In the genomic region with DNA sequence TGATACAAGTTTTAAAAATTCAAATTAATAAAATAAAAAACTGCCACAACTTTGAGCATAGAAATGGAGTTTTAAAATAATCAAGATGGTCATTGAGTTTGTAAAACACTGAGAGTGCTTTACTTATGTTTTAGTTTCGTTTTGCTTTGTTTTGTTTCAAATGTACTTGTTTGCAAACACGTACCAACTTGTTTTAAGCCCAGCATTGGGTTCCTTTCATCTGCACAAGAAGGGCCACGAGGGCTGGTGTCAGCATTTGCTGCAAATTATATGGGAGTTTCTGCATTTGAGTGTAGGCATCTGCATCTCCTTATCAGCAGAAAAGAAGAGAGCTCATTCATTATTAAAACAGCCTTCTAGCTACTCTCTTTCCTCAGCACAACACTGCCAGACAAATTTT, we compare ENCODE assay signal across 12 cellular contexts.
DNase-seq lines count a peak whose midpoint lies in the region; ATAC-seq and TF ChIP-seq lines count a peak whose summit lies in the region.
"Had no signal": no experiment of that assay in that cellular context is flagged by ENCODE, and none has a peak within 500 bp of the region (broad histone marks: within the 10 kb centered on the region; RNA-seq: fewer than 3 reads in every experiment).

No MANE protein-coding gene starts in this region.

- H3K27ac ChIP-seq in MM.1S (ENCODE audit: low read length) = no peak overlapping the region

- peak overlapping the region; percentile 20 for H2AFZ ChIP-seq in MM.1S (ENCODE audit: low read length)

- no peaks in the 10 kb centered on the region for H3K27me3 Mint-ChIP-seq in activated naive CD4-positive, alpha-beta T cell treated with anti-CD3 and anti-CD28 coated beads, Interleukin-2, amount 50 U/mL, for 24 hours
- peaks cover 7% of the 10 kb centered on the region for H3K27me3 Mint-ChIP-seq in activated naive CD4-positive, alpha-beta T cell treated with anti-CD3 and anti-CD28 coated beads, Interleukin-2, amount 10 ng/mL, durations not matched to agents 7 days and 5 days
- no peaks in the 10 kb centered on the region for H3K27me3 Mint-ChIP-seq in central memory CD8-positive, alpha-beta T cell
- peaks cover 11% of the 10 kb centered on the region for H3K27me3 Mint-ChIP-seq in type B pancreatic cell

- no peaks in the 10 kb centered on the region for H3K9me3 ChIP-seq in MM.1S (replicated peaks; ENCODE audit: insufficient read depth, low read length)
- H3K9me3 ChIP-seq in skeletal muscle satellite cell (replicated peaks; ENCODE audit: low read length) = no peaks in the 10 kb centered on the region

- H3K9ac ChIP-seq in MM.1S (ENCODE audit: low read length) (no peak overlapping the region; the same call in 1 of the 2 replicates), skeletal muscle satellite cell (ENCODE audit: low read depth, low read length) (peak overlapping the region; percentile 67)

- H3K4me1 ChIP-seq in MM.1S (ENCODE audit: low read length) (peaks cover 5% of the 10 kb centered on the region; the same call in 1 of the 2 replicates), skeletal muscle satellite cell (ENCODE audit: control insufficient read depth, insufficient read depth, low read length) (peaks cover 65% of the 10 kb centered on the region)

- H3K9me2 ChIP-seq in MM.1S (replicated peaks; ENCODE audit: insufficient read depth, low read length) = no peaks in the 10 kb centered on the region

- no peak for DNase-seq in activated naive CD4-positive, alpha-beta T cell treated with anti-CD3 and anti-CD28 coated beads, Interleukin-2, amount 10 ng/mL, durations not matched to agents 7 days and 5 days
- peak; percentile 66 for DNase-seq in MM.1S
- no peak for DNase-seq in central memory CD8-positive, alpha-beta T cell (ENCODE audit: low spot score in 2 of 2)
- DNase-seq in NCI-H524 treated with DMSO at 0.1 percent for 48 hours (lab: John Stamatoyannopoulos, UW) = no peak
- no peak for DNase-seq in erythroblast (lab: John Stamatoyannopoulos, UW)
- no peak for DNase-seq in type B pancreatic cell (ENCODE audit: extremely low spot score, unreplicated experiment)
- DNase-seq: activated T-cell treated with anti-CD3 and anti-CD28 coated beads, Interleukin-2, amount 50 U/mL, for 4 hours; NCI-H446; T-helper 1 cell had no signal

- no peak overlapping the region for H3K4me3 Mint-ChIP-seq in activated naive CD4-positive, alpha-beta T cell treated with anti-CD3 and anti-CD28 coated beads, Interleukin-2, amount 50 U/mL, for 24 hours
- no peak overlapping the region for H3K4me3 Mint-ChIP-seq in activated naive CD4-positive, alpha-beta T cell treated with anti-CD3 and anti-CD28 coated beads, Interleukin-2, amount 10 ng/mL, durations not matched to agents 7 days and 5 days
- H3K4me3 Mint-ChIP-seq in central memory CD8-positive, alpha-beta T cell = peak overlapping the region; percentile 16
- H3K4me3 Mint-ChIP-seq in type B pancreatic cell = no peak overlapping the region

- no peaks in the 10 kb centered on the region for H3F3A ChIP-seq in MM.1S (ENCODE audit: insufficient read depth, low read length)

- no peaks in the 10 kb centered on the region for H3K27me3 ChIP-seq in MM.1S (replicated peaks; ENCODE audit: insufficient read depth, low read length)
- no peaks in the 10 kb centered on the region for H3K27me3 ChIP-seq in skeletal muscle satellite cell (ENCODE audit: control insufficient read depth, insufficient read depth, low read length)

- CTCF ChIA-PET in activated naive CD4-positive, alpha-beta T cell treated with anti-CD3 and anti-CD28 coated beads, Interleukin-2, amount 10 ng/mL, durations not matched to agents 7 days and 5 days (lab: Charles Lee) = no interaction called here

- H3K36me3 Mint-ChIP-seq in activated naive CD4-positive, alpha-beta T cell treated with anti-CD3 and anti-CD28 coated beads, Interleukin-2, amount 50 U/mL, for 24 hours = no peaks in the 10 kb centered on the region
- H3K36me3 Mint-ChIP-seq in activated naive CD4-positive, alpha-beta T cell treated with anti-CD3 and anti-CD28 coated beads, Interleukin-2, amount 10 ng/mL, durations not matched to agents 7 days and 5 days = no peaks in the 10 kb centered on the region
- H3K36me3 Mint-ChIP-seq in central memory CD8-positive, alpha-beta T cell (ENCODE audit: insufficient read depth) = no peaks in the 10 kb centered on the region
- H3K36me3 Mint-ChIP-seq in type B pancreatic cell = no peaks in the 10 kb centered on the region
- H3K36me3 Mint-ChIP-seq: IgD-negative memory B cell had no signal

- H3K4me3 ChIP-seq in MM.1S (ENCODE audit: low read length) (peak overlapping the region; percentile 35), skeletal muscle satellite cell (ENCODE audit: low read length) (no peak overlapping the region)

- no peaks in the 10 kb centered on the region for H3K79me2 ChIP-seq in MM.1S (ENCODE audit: low read length)

- peaks cover 16% of the 10 kb centered on the region for H3K4me1 Mint-ChIP-seq in activated naive CD4-positive, alpha-beta T cell treated with anti-CD3 and anti-CD28 coated beads, Interleukin-2, amount 50 U/mL, for 24 hours
- peaks cover 14% of the 10 kb centered on the region for H3K4me1 Mint-ChIP-seq in activated naive CD4-positive, alpha-beta T cell treated with anti-CD3 and anti-CD28 coated beads, Interleukin-2, amount 10 ng/mL, durations not matched to agents 7 days and 5 days
- peaks cover 10% of the 10 kb centered on the region for H3K4me1 Mint-ChIP-seq in central memory CD8-positive, alpha-beta T cell
- H3K4me1 Mint-ChIP-seq in type B pancreatic cell (ENCODE audit: unreplicated experiment) = no peaks in the 10 kb centered on the region

- H3K36me3 ChIP-seq in MM.1S (replicated peaks; ENCODE audit: insufficient read depth, low read length) (no peaks in the 10 kb centered on the region), skeletal muscle satellite cell (ENCODE audit: insufficient read depth, low read length) (no peaks in the 10 kb centered on the region)

- H3K27ac Mint-ChIP-seq in activated naive CD4-positive, alpha-beta T cell treated with anti-CD3 and anti-CD28 coated beads, Interleukin-2, amount 50 U/mL, for 24 hours = peak overlapping the region; percentile 8
- no peak overlapping the region for H3K27ac Mint-ChIP-seq in activated naive CD4-positive, alpha-beta T cell treated with anti-CD3 and anti-CD28 coated beads, Interleukin-2, amount 10 ng/mL, durations not matched to agents 7 days and 5 days
- H3K27ac Mint-ChIP-seq in central memory CD8-positive, alpha-beta T cell (ENCODE audit: low read depth) = no peak overlapping the region
- H3K27ac Mint-ChIP-seq in type B pancreatic cell = no peak overlapping the region

- no peak for ATAC-seq in central memory CD8-positive, alpha-beta T cell (replicated peaks; ENCODE audit: extremely low read depth, poor library complexity, severe bottlenecking)
- ATAC-seq: activated T-cell treated with anti-CD3 and anti-CD28 coated beads, Interleukin-2, amount 50 U/mL, for 4 hours had no signal

- no peaks in the 10 kb centered on the region for H4K20me1 ChIP-seq in MM.1S (ENCODE audit: insufficient read depth, low read length)

- TF ChIP-seq CTCF in MM.1S (IDR thresholded peaks at IDR 0.05; ENCODE audit: low read length) = no peak
- TF ChIP-seq CTCF in type B pancreatic cell (conservative IDR thresholded peaks at IDR 0.05) = no peak

- peak overlapping the region; percentile 61 for H3K4me2 ChIP-seq in MM.1S (ENCODE audit: low read depth, low read length)
- H3K4me2 ChIP-seq in skeletal muscle satellite cell (ENCODE audit: low read length) = peak overlapping the region; percentile 39

- no peaks in the 10 kb centered on the region for H3K9me3 Mint-ChIP-seq in activated naive CD4-positive, alpha-beta T cell treated with anti-CD3 and anti-CD28 coated beads, Interleukin-2, amount 50 U/mL, for 24 hours
- H3K9me3 Mint-ChIP-seq in activated naive CD4-positive, alpha-beta T cell treated with anti-CD3 and anti-CD28 coated beads, Interleukin-2, amount 10 ng/mL, durations not matched to agents 7 days and 5 days = no peaks in the 10 kb centered on the region
- no peaks in the 10 kb centered on the region for H3K9me3 Mint-ChIP-seq in central memory CD8-positive, alpha-beta T cell
- H3K9me3 Mint-ChIP-seq in type B pancreatic cell = no peaks in the 10 kb centered on the region
- H3K9me3 Mint-ChIP-seq: activated T-cell treated with anti-CD3 and anti-CD28 coated beads, Interleukin-2, amount 50 U/mL, for 4 hours had no signal

- TF ChIP-seq POLR2A in erythroblast (IDR thresholded peaks at IDR 0.05; ENCODE audit: low read length) = no peak
